Comparison of ENCODE assay signal across 11 cellular contexts in genomic region chr2:235594964-235595363, GRCh38.
DNase-seq lines count a peak whose midpoint lies in the region; ATAC-seq and TF ChIP-seq lines count a peak whose summit lies in the region.
"Had no signal": no experiment of that assay in that cellular context is flagged by ENCODE, and none has a peak within 500 bp of the region (broad histone marks: within the 10 kb centered on the region; RNA-seq: fewer than 3 reads in every experiment).

No MANE protein-coding gene starts in this region.

- H3K9me1 ChIP-seq in IMR-90 (ENCODE audit: insufficient read depth, low read length), result no peaks in the 10 kb centered on the region; the same call in 1 of the 2 replicates

- peaks cover 0 to 12% (median 2%) of the 10 kb centered on the region in 12 donors for H3K4me1 ChIP-seq in heart left ventricle
- H3K4me1 ChIP-seq in IMR-90 (ENCODE audit: control insufficient read depth, insufficient read depth, low read length), result peaks cover 6% of the 10 kb centered on the region
- H3K4me1 ChIP-seq: Caco-2 had no signal

- H3K4me2 ChIP-seq in IMR-90 (ENCODE audit: low read depth, low read length), result no peak overlapping the region

- dilution Hi-C loops in IMR-90 (cut with HindIII; ENCODE audit: low sequenced_read_pairs, unreplicated experiment), result no loop called here

- H2BK20ac ChIP-seq in IMR-90 (ENCODE audit: low read depth, low read length), result no peak overlapping the region; the same call in 1 of the 2 replicates

- H4K8ac ChIP-seq in IMR-90 (ENCODE audit: low read depth in 2 of 2, low read length in 2 of 2), result no peak overlapping the region

- H3K56ac ChIP-seq in IMR-90 (ENCODE audit: extremely low read depth, insufficient read depth, low read length), result no peak overlapping the region

- H3K36me3 ChIP-seq in heart left ventricle (no peaks in the 10 kb centered on the region), IMR-90 (ENCODE audit: control insufficient read depth, insufficient read depth, low read length) (no peaks in the 10 kb centered on the region), SK-N-MC (ENCODE audit: insufficient read depth, low read length) (no peaks in the 10 kb centered on the region)

- TF ChIP-seq RAD21 in IMR-90 (IDR thresholded peaks at IDR 0.05; ENCODE audit: low read length), result no peak

- no peak overlapping the region for H3K4ac ChIP-seq in IMR-90 (ENCODE audit: low read depth, low read length)

- no peak for TF ChIP-seq CTCF in heart left ventricle (IDR thresholded peaks at IDR 0.05)
- no peak for TF ChIP-seq CTCF in IMR-90 (conservative IDR thresholded peaks at IDR 0.05; ENCODE audit: low read depth, low read length)
- TF ChIP-seq CTCF in omental fat pad (IDR thresholded peaks at IDR 0.05), result no peak

- H4K91ac ChIP-seq in IMR-90 (ENCODE audit: insufficient read depth, low read depth, low read length), result no peak overlapping the region

- WGBS in heart left ventricle, 4 donors, result 73 to 82% (median 75%) methylated on average over 7 to 8 of the region's 8 CpGs
- 80% methylated on average over 4 of the region's 8 CpGs; no CpG with 5 or more reads in 1 of the 2 experiments for WGBS in IMR-90 (ENCODE audit: extremely low coverage in 2 of 2, insufficient read length in 1 of 2), 2 experiments

- no peak overlapping the region for H4K5ac ChIP-seq in IMR-90 (ENCODE audit: low read depth, low read length)

- peaks cover 51% of the 10 kb centered on the region for H4K20me1 ChIP-seq in IMR-90 (ENCODE audit: insufficient read depth, low read length)

- CTCF ChIA-PET in IMR-90 (lab: Yijun Ruan, JAX), result interaction anchor here (0.6 to 2.2 kb wide), 5 partner anchors 53 to 151 kb away, joined by 3 to 13 read pairs (median 6); no protein-coding TSS in a partner anchor

- DNase-seq in heart left ventricle (no peak), Right ventricle myocardium inferior (ENCODE audit: missing footprints) (no peak), IMR-90 (no peak), SK-N-MC (ENCODE audit: low read depth, low spot score) (no peak), omental fat pad (ENCODE audit: low spot score) (no peak), DMS79 (lab: John Stamatoyannopoulos, UW) (no peak), D341Med (ENCODE audit: low spot score) (no peak), NOMO-1 (lab: John Stamatoyannopoulos, UW; ENCODE audit: unreplicated experiment in 2 of 2) (no peak)

- H3K4me3 ChIP-seq in heart left ventricle (no peak overlapping the region), IMR-90 (ENCODE audit: insufficient read depth, low read depth, low read length) (no peak overlapping the region), SK-N-MC (no peak overlapping the region)

- intact Hi-C loops in heart left ventricle (cut with DNase I) (loop anchor here (1.0 to 10.0 kb wide), 18 partner anchors 57 to 460 kb away; partner anchors contain the start of gene AGAP1 (in 2 of the 10)), Right ventricle myocardium inferior (cut with DNase I) (loop anchor here (1.0 to 10.0 kb wide), 6 partner anchors 47 to 459 kb away; no protein-coding TSS in a partner anchor), IMR-90 (cut with micrococcal nuclease) (loop anchor here (1.0 to 10.0 kb wide), 6 partner anchors 71 to 459 kb away; no protein-coding TSS in a partner anchor)

- POLR2A ChIA-PET in IMR-90 (lab: Charles Lee; ENCODE audit: unreplicated experiment), result no interaction called here

- H3K9ac ChIP-seq in IMR-90 (ENCODE audit: low read depth, low read length) (no peak overlapping the region), SK-N-MC (ENCODE audit: insufficient read length) (no peak overlapping the region)

- no peak overlapping the region for H2BK15ac ChIP-seq in IMR-90 (ENCODE audit: low read depth, low read length)

- TF ChIP-seq POLR2A in heart left ventricle (IDR thresholded peaks at IDR 0.05), result no peak
- no peak for TF ChIP-seq POLR2A in IMR-90 (IDR thresholded peaks at IDR 0.05; ENCODE audit: low read depth, low read length)

- H3K18ac ChIP-seq in IMR-90 (ENCODE audit: low read depth, low read length), result no peak overlapping the region

- H3K27ac ChIP-seq in heart left ventricle (no peak overlapping the region), IMR-90 (ENCODE audit: insufficient read depth, low read length) (no peak overlapping the region), SK-N-MC (peak overlapping the region; percentile 27; the same call in 1 of the 2 replicates)
- H3K27ac ChIP-seq: 22Rv1 had no signal

- no peak overlapping the region for H2BK120ac ChIP-seq in IMR-90 (ENCODE audit: low read depth, low read length)

- in situ Hi-C loops in IMR-90 (cut with MboI; ENCODE audit: low sequenced_read_pairs), result loop anchor here (25.0 kb wide), 1 partner anchor 1058 kb away; no protein-coding TSS in a partner anchor

- peak overlapping the region; percentile 75; the same call in 1 of the 2 replicates for H2AK5ac ChIP-seq in IMR-90 (ENCODE audit: low read depth, low read length)

- H2BK5ac ChIP-seq in IMR-90 (ENCODE audit: low read depth, low read length, poor library complexity, severe bottlenecking), result no peak overlapping the region

- no peak overlapping the region for H3K23ac ChIP-seq in IMR-90 (ENCODE audit: low read depth, low read length)

- H2AFZ ChIP-seq in IMR-90 (replicated peaks; ENCODE audit: low read length, poor library complexity), result peak overlapping the region; percentile 56

- H2AK9ac ChIP-seq in IMR-90 (replicated peaks; ENCODE audit: low read depth, low read length, poor library complexity), result peak overlapping the region; percentile 87

- peak in 3 of 4 donors; percentile 4 to 13 (median 5) for ATAC-seq in heart left ventricle
- no peak for ATAC-seq in Right ventricle myocardium inferior
- ATAC-seq in IMR-90 (ENCODE audit: low read depth), result no peak
- peak; percentile 3 for ATAC-seq in omental fat pad (ENCODE audit: low FRiP score)
- ATAC-seq: CD8-positive, alpha-beta T cell had no signal

- H3K9me3 ChIP-seq in heart left ventricle, result no peaks in the 10 kb centered on the region
- H3K9me3 ChIP-seq in IMR-90 (ENCODE audit: control insufficient read depth, insufficient read depth, low read length), result no peaks in the 10 kb centered on the region
- no peaks in the 10 kb centered on the region for H3K9me3 ChIP-seq in SK-N-MC (ENCODE audit: low read depth, low read length)
- H3K9me3 ChIP-seq: Caco-2 had no signal

- no peak overlapping the region for H3K14ac ChIP-seq in IMR-90 (replicated peaks; ENCODE audit: low read depth, low read length)

- BruUV-seq in IMR-90 (replicated peaks; lab: Mats Ljungman, UMichigan), result no TSS peak

- H3K79me1 ChIP-seq in IMR-90 (ENCODE audit: low read depth in 1 of 2, low read length in 2 of 2), result peaks cover 19 to 44% of the 10 kb centered on the region in 2 experiments

- H3K27me3 ChIP-seq in heart left ventricle (no peaks in the 10 kb centered on the region), IMR-90 (ENCODE audit: control insufficient read depth, insufficient read depth, low read length) (no peaks in the 10 kb centered on the region)

TF ChIP-seq in IMR-90, 13 proteins besides CTCF, POLR2A, EP300 and RAD21:
- TF ChIP-seq FOS (IDR thresholded peaks at IDR 0.05; ENCODE audit: low read depth, low read length) (no peak), CEBPB (IDR thresholded peaks at IDR 0.05; ENCODE audit: low read depth, low read length) (no peak), CHD1 (IDR thresholded peaks at IDR 0.05; ENCODE audit: low read depth, low read length) (no peak), RFX5 (IDR thresholded peaks at IDR 0.05; ENCODE audit: low read depth, low read length) (no peak), MAFK (IDR thresholded peaks at IDR 0.05; ENCODE audit: low read depth, low read length) (no peak), NFE2L2 (IDR thresholded peaks at IDR 0.05; ENCODE audit: low read depth, low read length) (no peak), ELK1 (IDR thresholded peaks at IDR 0.05; ENCODE audit: borderline replicate concordance, low read depth, low read length) (no peak), MAZ (IDR thresholded peaks at IDR 0.05; ENCODE audit: borderline replicate concordance, low read depth, low read length) (no peak), MXI1 (IDR thresholded peaks at IDR 0.05; ENCODE audit: borderline replicate concordance, low read depth, low read length) (no peak), RCOR1 (IDR thresholded peaks at IDR 0.05; ENCODE audit: insufficient replicate concordance, low read length) (no peak), BHLHE40 (IDR thresholded peaks at IDR 0.05; ENCODE audit: low read depth, low read length) (no peak), SMC3 (IDR thresholded peaks at IDR 0.05; ENCODE audit: low read depth, low read length) (no peak), USF2 (IDR thresholded peaks at IDR 0.05; ENCODE audit: low read depth, low read length) (no peak)

Comparison
In these comparisons a context has a peak if more than half of its experiments do, and no peak if none do; other contexts are left out.
1. ATAC-seq: peak in heart left ventricle (3 of 4) and omental fat pad (single experiment); none in Right ventricle myocardium inferior (single experiment) and IMR-90 (single experiment).